10 cellular contexts compared by ENCODE assay signal in genomic region chr2:96556441-96557330, GRCh38. TPM values are rescaled to one million over a fixed set of nuclear protein-coding genes. Genes with fewer than 3 reads are reported as not detected.
A peak's percentile ranks its signal among the peaks of the same experiment; 100 is the strongest.
DNase-seq lines count a peak whose midpoint lies in the region; ATAC-seq and TF ChIP-seq lines count a peak whose summit lies in the region.
"Had no signal": no experiment of that assay in that cellular context is flagged by ENCODE, and none has a peak within 500 bp of the region (broad histone marks: within the 10 kb centered on the region; RNA-seq: fewer than 3 reads in every experiment).

No MANE protein-coding gene starts in this region.

- no peaks in the 10 kb centered on the region for H3K27me3 Mint-ChIP-seq in activated T-cell treated with anti-CD3 and anti-CD28 coated beads, Interleukin-2, amount 50 U/mL, for 72 hours (ENCODE audit: low read depth)

- H3K36me3 Mint-ChIP-seq in activated T-cell treated with anti-CD3 and anti-CD28 coated beads, Interleukin-2, amount 50 U/mL, for 72 hours (ENCODE audit: insufficient read depth in 2 of 2): peaks cover 11 to 17% of the 10 kb centered on the region in 2 donors

- H3K27me3 ChIP-seq in left lung: no peaks in the 10 kb centered on the region
- H3K27me3 ChIP-seq: upper lobe of left lung had no signal

- TF ChIP-seq RAD21 in Ishikawa (IDR thresholded peaks at IDR 0.05; ENCODE audit: low read depth): no peak

- peak overlapping the region; percentile 10 to 18 for H3K4me3 Mint-ChIP-seq in activated T-cell treated with anti-CD3 and anti-CD28 coated beads, Interleukin-2, amount 50 U/mL, for 72 hours

- DNase-seq in AG04449 (ENCODE audit: low read depth, low spot score) (peak; percentile 16), left lung (no peak), hippocampal formation (lab: John Stamatoyannopoulos, UW) (no peak), pons (ENCODE audit: low spot score) (no peak)
- peak; percentile 77 to 85 for DNase-seq in activated T-cell treated with anti-CD3 and anti-CD28 coated beads, Interleukin-2, amount 50 U/mL, for 72 hours
- DNase-seq: GDM1, upper lobe of left lung had no signal

- POLR2A ChIA-PET in AG04449 (lab: Yijun Ruan, JAX): interaction anchor here (0.6 to 1.7 kb wide), 3 partner anchors 84 to 290 kb away, joined by 3 to 5 read pairs (median 3); no protein-coding TSS in a partner anchor

- H3K9me3 ChIP-seq in left lung: no peaks in the 10 kb centered on the region
- H3K9me3 ChIP-seq: upper lobe of left lung had no signal

- TF ChIP-seq CTCF in AG04449 (IDR thresholded peaks at IDR 0.05; ENCODE audit: insufficient read depth, low read length, missing control alignments): no peak
- TF ChIP-seq CTCF in left lung (IDR thresholded peaks at IDR 0.05): no peak

- H3K4me1 Mint-ChIP-seq in activated T-cell treated with anti-CD3 and anti-CD28 coated beads, Interleukin-2, amount 50 U/mL, for 72 hours (ENCODE audit: low read depth): peaks cover 56% of the 10 kb centered on the region

- ATAC-seq in activated T-cell treated with anti-CD3 and anti-CD28 coated beads, Interleukin-2, amount 50 U/mL, for 72 hours (replicated peaks in 1 of 2): peak; percentile 74
- ATAC-seq in left lung (peak; percentile 14), GM21717 (IDR thresholded peaks at IDR 0.05; ENCODE audit: unreplicated experiment) (no peak), GM19328 (IDR thresholded peaks at IDR 0.05; ENCODE audit: unreplicated experiment) (no peak)

- H3K4me3 ChIP-seq in AG04449 (ENCODE audit: low read depth, low read length) (no peak overlapping the region), left lung (no peak overlapping the region)
- H3K4me3 ChIP-seq: upper lobe of left lung had no signal

- peak; percentile 58; the same call in 1 of the 2 replicates for TF ChIP-seq EP300 in Ishikawa (IDR thresholded peaks at IDR 0.05; ENCODE audit: borderline replicate concordance)

- peaks cover 2 to 11% of the 10 kb centered on the region in 2 donors for H3K9me3 Mint-ChIP-seq in activated T-cell treated with anti-CD3 and anti-CD28 coated beads, Interleukin-2, amount 50 U/mL, for 72 hours

- H3K27ac Mint-ChIP-seq in activated T-cell treated with anti-CD3 and anti-CD28 coated beads, Interleukin-2, amount 50 U/mL, for 72 hours: peak overlapping the region; percentile 75

- intact Hi-C loops in left lung (cut with DNase I): no loop called here

- H3K36me3 ChIP-seq in left lung: peaks cover 0 to 22% of the 10 kb centered on the region in 2 donors

- peaks cover 2 to 11% of the 10 kb centered on the region in 2 donors for H3K4me1 ChIP-seq in left lung

- CTCF ChIA-PET in AG04449 (lab: Yijun Ruan, JAX): interaction anchor here (1.1 to 12.9 kb wide), 7 partner anchors 9 to 243 kb away, joined by 3 to 257 read pairs (median 4); partner anchors contain the start of gene ARID5A

- H3K27ac ChIP-seq in left lung: no peak overlapping the region
- H3K27ac ChIP-seq: upper lobe of left lung had no signal

TF ChIP-seq in Ishikawa, 13 proteins besides CTCF, POLR2A, EP300 and RAD21:
- TF ChIP-seq CREB1 (IDR thresholded peaks at IDR 0.05; ENCODE audit: low read depth): peak; percentile 35; the same call in 1 of the 2 replicates
- no peak for TF ChIP-seq FOXM1 (IDR thresholded peaks at IDR 0.05; ENCODE audit: borderline replicate concordance, low read depth)
- TF ChIP-seq NFIC (IDR thresholded peaks at IDR 0.05): peak; percentile 50
- no peak for TF ChIP-seq EGR1 (IDR thresholded peaks at IDR 0.05)
- no peak; the same call in 1 of the 2 replicates for TF ChIP-seq TCF12 (IDR thresholded peaks at IDR 0.05; ENCODE audit: low read depth)
- TF ChIP-seq MAX (IDR thresholded peaks at IDR 0.05): peak; percentile 60
- TF ChIP-seq TEAD4 (IDR thresholded peaks at IDR 0.05): peak; percentile 53; the same call in 1 of the 2 replicates
- TF ChIP-seq YY1 (IDR thresholded peaks at IDR 0.05; ENCODE audit: low read depth): 0 out of 2 replicates have a peak, but pooled peaks have one; percentile 26
- TF ChIP-seq CEBPB (IDR thresholded peaks at IDR 0.05): peak; percentile 48; the same call in 1 of the 2 replicates

RNA-seq across cellular contexts. Expression of gene ARID5A, which starts 20.1 kb away (rescaled TPM):
- total RNA-seq in activated T-cell treated with anti-CD3 and anti-CD28 coated beads, Interleukin-2, amount 50 U/mL, for 72 hours: 100 to 1,000 TPM; 424 to 433 TPM
- total RNA-seq in left lung: 10 to 100 TPM; 17.4 to 30.9 TPM

RNA-seq across cellular contexts. Expression of gene NEURL3, which starts 51.5 kb away (rescaled TPM):
- 1 to 10 TPM; 4.4 to 5.3 TPM for total RNA-seq in activated T-cell treated with anti-CD3 and anti-CD28 coated beads, Interleukin-2, amount 50 U/mL, for 72 hours
- under 1 TPM; 0.18 to 0.23 TPM for total RNA-seq in left lung

Comparison
In these comparisons a context has a peak if more than half of its experiments do, and no peak if none do; other contexts are left out.
1. DNase-seq: peak in AG04449 (single experiment) and activated T-cell treated with anti-CD3 and anti-CD28 coated beads, Interleukin-2, amount 50 U/mL, for 72 hours (2 of 2); none in left lung (0 of 2), hippocampal formation (0 of 2) and pons (single experiment).
2. ATAC-seq: peak in activated T-cell treated with anti-CD3 and anti-CD28 coated beads, Interleukin-2, amount 50 U/mL, for 72 hours (2 of 2) and left lung (single experiment); none in GM21717 (single experiment) and GM19328 (single experiment).
3. RNA of gene ARID5A, which starts 20.1 kb away (total RNA-seq): 424 to 433 TPM in activated T-cell treated with anti-CD3 and anti-CD28 coated beads, Interleukin-2, amount 50 U/mL, for 72 hours; 17.4 to 30.9 TPM in left lung; every median in the first group is over 10 times any median in the second.
4. RNA of gene NEURL3, which starts 51.5 kb away (total RNA-seq): 4.4 to 5.3 TPM in activated T-cell treated with anti-CD3 and anti-CD28 coated beads, Interleukin-2, amount 50 U/mL, for 72 hours; 0.18 to 0.23 TPM in left lung; every median in the first group is over 4 times any median in the second.